9 cellular contexts compared by ENCODE assay signal in genomic region chr15:96340348-96340610, GRCh38. TPM values are rescaled to one million over a fixed set of nuclear protein-coding genes. Genes with fewer than 3 reads are reported as not detected.
DNase-seq lines count a peak whose midpoint lies in the region; ATAC-seq and TF ChIP-seq lines count a peak whose summit lies in the region.
"Had no signal": no experiment of that assay in that cellular context is flagged by ENCODE, and none has a peak within 500 bp of the region (broad histone marks: within the 10 kb centered on the region; RNA-seq: fewer than 3 reads in every experiment).

No MANE protein-coding gene starts in this region.

- H3K4me1 ChIP-seq in A673 (ENCODE audit: insufficient read depth, low read length, poor library complexity, severe bottlenecking) (peaks cover 42% of the 10 kb centered on the region), neural progenitor cell (peaks cover 69% of the 10 kb centered on the region)

- peaks cover 77% of the 10 kb centered on the region for H3K4me1 Mint-ChIP-seq in neural progenitor cell
- H3K4me1 Mint-ChIP-seq in activated CD8-positive, alpha-beta T cell treated with anti-CD3 and anti-CD28 coated beads for 36 hours (ENCODE audit: low read depth), result peaks cover 4% of the 10 kb centered on the region

- peaks cover 68% of the 10 kb centered on the region for H3K36me3 ChIP-seq in A673 (ENCODE audit: insufficient read depth, low read length, poor library complexity, severe bottlenecking)
- H3K36me3 ChIP-seq in MG63, result peaks cover 56% of the 10 kb centered on the region
- H3K36me3 ChIP-seq in neural progenitor cell, result peaks cover 21% of the 10 kb centered on the region

- peak overlapping the region; percentile 96 for H3K4me3 Mint-ChIP-seq in neural progenitor cell
- H3K4me3 Mint-ChIP-seq in activated CD8-positive, alpha-beta T cell treated with anti-CD3 and anti-CD28 coated beads for 36 hours, result no peak overlapping the region

- H3K4me2 ChIP-seq in neural progenitor cell, result peak overlapping the region; percentile 98
- H3K4me2 ChIP-seq: PC-9 had no signal

- peaks cover 98% of the 10 kb centered on the region for H3F3A ChIP-seq in neural progenitor cell (ENCODE audit: low read depth)

- CTCF ChIA-PET in A673 (lab: Charles Lee), result interaction anchor here (0.9 to 3.0 kb wide), 2 partner anchors 13 to 246 kb away, joined by 3 to 16 read pairs; no protein-coding TSS in a partner anchor
- CTCF ChIA-PET in activated CD8-positive, alpha-beta T cell treated with anti-CD3 and anti-CD28 coated beads for 36 hours (lab: Charles Lee), result no interaction called here

- H3K27ac ChIP-seq in A673 (ENCODE audit: low read depth, low read length, poor library complexity, severe bottlenecking), result peak overlapping the region; percentile 97
- H3K27ac ChIP-seq in neural progenitor cell, result peak overlapping the region; percentile 95
- H3K27ac ChIP-seq: PC-9 had no signal

- H3K9me3 ChIP-seq in A673 (ENCODE audit: low read depth, low read length, poor library complexity, severe bottlenecking), result no peaks in the 10 kb centered on the region
- no peaks in the 10 kb centered on the region for H3K9me3 ChIP-seq in MG63
- H3K9me3 ChIP-seq in neural progenitor cell (ENCODE audit: low read depth), result no peaks in the 10 kb centered on the region

- H3K79me2 ChIP-seq in neural progenitor cell (ENCODE audit: low read depth), result peaks cover 100% of the 10 kb centered on the region

- in situ Hi-C loops in KBM-7 (cut with MboI; ENCODE audit: low pct_unique_long_range_greater_than_20kb, low sequenced_read_pairs), result loop anchor here (25.0 kb wide), 1 partner anchor 1078 kb away; no protein-coding TSS in a partner anchor

- no peaks in the 10 kb centered on the region for H3K27me3 ChIP-seq in A673 (replicated peaks; ENCODE audit: insufficient read depth, low read depth, low read length, poor library complexity)
- no peaks in the 10 kb centered on the region for H3K27me3 ChIP-seq in MG63
- peaks cover 11% of the 10 kb centered on the region for H3K27me3 ChIP-seq in neural progenitor cell

- TSS peak; percentile 81 for BruUV-seq in A673 (replicated peaks; lab: Mats Ljungman, UMichigan)

- no peak for DNase-seq in A673 (ENCODE audit: low spot score)
- no peak for DNase-seq in MG63
- no peak for DNase-seq in epithelial cell of esophagus (ENCODE audit: low read depth)
- peak; percentile 88 for DNase-seq in neural progenitor cell (ENCODE audit: low spot score)
- no peak for DNase-seq in activated CD8-positive, alpha-beta T cell treated with anti-CD3 and anti-CD28 coated beads for 36 hours
- DNase-seq in SK-N-DZ (ENCODE audit: low spot score), result no peak
- no peak for DNase-seq in KBM-7
- no peak for DNase-seq in activated effector memory CD4-positive, alpha-beta T cell treated with anti-CD3 and anti-CD28 coated beads, Interleukin-2, amount 50 U/mL, for 16 hours
- DNase-seq: PC-9 had no signal

- peak overlapping the region; percentile 14 for H3K9ac ChIP-seq in neural progenitor cell

- POLR2A ChIA-PET in A673 (lab: Charles Lee; ENCODE audit: low non-redundant PET), result interaction anchor here (0.6 to 0.7 kb wide), 4 partner anchors 77 to 906 kb away, joined by 4 to 9 read pairs (median 7); no protein-coding TSS in a partner anchor
- POLR2A ChIA-PET in activated CD8-positive, alpha-beta T cell treated with anti-CD3 and anti-CD28 coated beads for 36 hours (lab: Charles Lee), result no interaction called here

- H4K20me1 ChIP-seq in neural progenitor cell (ENCODE audit: low read depth), result peaks cover 97% of the 10 kb centered on the region

- TF ChIP-seq CTCF in A673 (conservative IDR thresholded peaks at IDR 0.05; ENCODE audit: low read depth, low read length) (no peak), epithelial cell of esophagus (IDR thresholded peaks at IDR 0.05; ENCODE audit: insufficient read depth, low read depth, low read length, missing control alignments) (no peak), neural progenitor cell (IDR thresholded peaks at IDR 0.05) (no peak)
- no peak for TF ChIP-seq CTCF in activated CD8-positive, alpha-beta T cell treated with anti-CD3 and anti-CD28 coated beads for 36 hours (IDR thresholded peaks at IDR 0.05)

- intact Hi-C loops in A673 (cut with micrococcal nuclease; ENCODE audit: unreplicated experiment), result loop anchor here (5.0 to 10.0 kb wide), 3 partner anchors 1045 to 1407 kb away; no protein-coding TSS in a partner anchor
- intact Hi-C loops in activated CD8-positive, alpha-beta T cell treated with anti-CD3 and anti-CD28 coated beads for 36 hours (cut with micrococcal nuclease), result loop anchor here (5.0 kb wide), 1 partner anchor 72 kb away; no protein-coding TSS in a partner anchor

- peak overlapping the region; percentile 98 for H3K27ac Mint-ChIP-seq in neural progenitor cell
- H3K27ac Mint-ChIP-seq in activated CD8-positive, alpha-beta T cell treated with anti-CD3 and anti-CD28 coated beads for 36 hours, result no peak overlapping the region

- peaks cover 44% of the 10 kb centered on the region for H3K36me3 Mint-ChIP-seq in neural progenitor cell
- H3K36me3 Mint-ChIP-seq in activated CD8-positive, alpha-beta T cell treated with anti-CD3 and anti-CD28 coated beads for 36 hours (ENCODE audit: low read depth), result peaks cover 6% of the 10 kb centered on the region

- H3K27me3 Mint-ChIP-seq in neural progenitor cell (ENCODE audit: insufficient read depth, low read depth), result peaks cover 21% of the 10 kb centered on the region
- peaks cover 84% of the 10 kb centered on the region for H3K27me3 Mint-ChIP-seq in activated CD8-positive, alpha-beta T cell treated with anti-CD3 and anti-CD28 coated beads for 36 hours

- ATAC-seq in activated CD8-positive, alpha-beta T cell treated with anti-CD3 and anti-CD28 coated beads for 36 hours, result no peak

- no peaks in the 10 kb centered on the region for H3K9me3 Mint-ChIP-seq in neural progenitor cell
- H3K9me3 Mint-ChIP-seq in activated CD8-positive, alpha-beta T cell treated with anti-CD3 and anti-CD28 coated beads for 36 hours, result peaks cover 2% of the 10 kb centered on the region

- H3K4me3 ChIP-seq in A673 (ENCODE audit: low read depth, low read length, poor library complexity, severe bottlenecking) (peak overlapping the region; percentile 77), MG63 (peak overlapping the region; percentile 83), epithelial cell of esophagus (ENCODE audit: low read length) (peak overlapping the region; percentile 68), neural progenitor cell (peak overlapping the region; percentile 92)
- H3K4me3 ChIP-seq: PC-9 had no signal

- no peak overlapping the region for H2AFZ ChIP-seq in neural progenitor cell (replicated peaks)
- H2AFZ ChIP-seq: PC-9 had no signal

RNA-seq across cellular contexts. Expression of gene NR2F2, which starts 9.8 kb away (rescaled TPM):
- total RNA-seq in A673 (2021), result 106 and 138 TPM in 2 replicates
- total RNA-seq in MG63 (2014; rRNA removed; shearing (Covaris generic); ENCODE audit: low replicate concordance), result 1.3 and 1.9 TPM in 2 replicates
- 24.6 and 32.1 TPM in 2 replicates for total RNA-seq in neural progenitor cell (ENCODE audit: low replicate concordance)
- not detected for total RNA-seq in activated CD8-positive, alpha-beta T cell treated with anti-CD3 and anti-CD28 coated beads for 36 hours
- polyA plus RNA-seq in SK-N-DZ (2014; cell fraction: cytosol; rRNA removed), result 2.2 and 3.2 TPM in 2 replicates
- 1.5 and 3.6 TPM in 2 replicates for polyA plus RNA-seq in SK-N-DZ (2014; cell fraction: nucleus; rRNA removed)
